Comparison of ENCODE assay signal across 27 cellular contexts in genomic region chr19:49773663-49774305, GRCh38. TPM values are rescaled to one million over a fixed set of nuclear protein-coding genes. Genes with fewer than 3 reads are reported as not detected.
DNase-seq lines count a peak whose midpoint lies in the region; ATAC-seq and TF ChIP-seq lines count a peak whose summit lies in the region.
"Had no signal": no experiment of that assay in that cellular context is flagged by ENCODE, and none has a peak within 500 bp of the region (broad histone marks: within the 10 kb centered on the region; RNA-seq: fewer than 3 reads in every experiment).

No MANE protein-coding gene starts in this region.

- intact Hi-C loops in body of pancreas (cut with DNase I) = no loop called here

- H3K9me3 Mint-ChIP-seq in H9 = no peaks in the 10 kb centered on the region
- H3K9me3 Mint-ChIP-seq: activated naive CD4-positive, alpha-beta T cell treated with anti-CD3 and anti-CD28 coated beads for 36 hours; activated T-cell treated with anti-CD3 and anti-CD28 coated beads, Interleukin-2, amount 50 U/mL, for 4 hours had no signal

- no peak overlapping the region for H2BK5ac ChIP-seq in H9 (ENCODE audit: insufficient read length, low read length)

- H2AK5ac ChIP-seq in H9 (ENCODE audit: insufficient read length, low read length) = no peak overlapping the region

- H3K27ac ChIP-seq in H9 (ENCODE audit: insufficient read length, low read depth, low read length) (no peak overlapping the region), RWPE1 (peak overlapping the region; percentile 75), fibroblast of lung (ENCODE audit: insufficient read depth, low read length) (peak overlapping the region; percentile 19), neutrophil (peak overlapping the region; percentile 65), body of pancreas (no peak overlapping the region)
- H3K27ac ChIP-seq: ovary, tibial nerve had no signal

- no peak overlapping the region for H3K23ac ChIP-seq in H9 (ENCODE audit: insufficient read length, low read depth, low read length)

- no peak overlapping the region for H3K9ac ChIP-seq in H9 (ENCODE audit: extremely low read depth, insufficient read length, low read length)
- no peak overlapping the region for H3K9ac ChIP-seq in fibroblast of lung (ENCODE audit: insufficient read depth, low read length)

- H3K4me1 ChIP-seq in H9 (ENCODE audit: insufficient read depth, low read length) (no peaks in the 10 kb centered on the region), fibroblast of lung (ENCODE audit: control insufficient read depth, extremely low read depth, insufficient read depth, low read length) (no peaks in the 10 kb centered on the region), neutrophil (ENCODE audit: control insufficient read depth in 1 of 2, insufficient read depth in 1 of 2, low read depth in 1 of 2, low read length in 1 of 2) (peaks cover 38 to 41% of the 10 kb centered on the region in 2 experiments), body of pancreas (peaks cover 1% of the 10 kb centered on the region)

- peaks cover 6% of the 10 kb centered on the region; the same call in 1 of the 2 replicates for H3K79me2 ChIP-seq in H9 (ENCODE audit: insufficient read depth, low read length)
- H3K79me2 ChIP-seq in fibroblast of lung (ENCODE audit: control insufficient read depth, insufficient read depth, low read length) = peaks cover 65% of the 10 kb centered on the region

- H4K8ac ChIP-seq in H9 (replicated peaks; ENCODE audit: insufficient read length, low read depth, low read length) = no peak overlapping the region

- H3K4me3 ChIP-seq in fibroblast of lung (replicated peaks in 1 of 4; ENCODE audit: control extremely low read depth in 1 of 4, insufficient read depth in 1 of 4, low read depth in 3 of 4, low read length in 4 of 4) = no peak overlapping the region
- no peak overlapping the region for H3K4me3 ChIP-seq in neutrophil (ENCODE audit: low read depth in 1 of 2, low read length in 1 of 2)
- no peak overlapping the region for H3K4me3 ChIP-seq in body of pancreas
- H3K4me3 ChIP-seq: ovary, tibial nerve had no signal

- peaks cover 2 to 17% (median 13%) of the 10 kb centered on the region in 3 experiments for H3K36me3 Mint-ChIP-seq in H9 (ENCODE audit: insufficient read depth in 1 of 3, low read depth in 3 of 3)

- DNase-seq in H9 = no peak
- DNase-seq in RWPE1 (ENCODE audit: low spot score) = no peak
- DNase-seq in fibroblast of lung (ENCODE audit: low read depth in 2 of 2) = peak in 1 of 2 donors; percentile 42
- no peak for DNase-seq in NCI-H774 (lab: John Stamatoyannopoulos, UW)
- no peak for DNase-seq in body of pancreas
- DNase-seq: activated CD4-positive, CD25-positive, alpha-beta regulatory T cell; activated naive CD4-positive, alpha-beta T cell treated with anti-CD3 and anti-CD28 coated beads for 36 hours; activated T-cell treated with anti-CD3 and anti-CD28 coated beads, Interleukin-2, amount 50 U/mL, for 4 hours; KBM-7; mesendoderm; MM.1S; NCI-H1417; NCI-H2107; NCI-H446; ovary; stimulated activated CD4-positive, alpha-beta T cell treated with anti-CD3 and anti-CD28 coated beads, Interleukin-12 subunit alpha, Interleukin-12 subunit beta, amount 100 ng/mL, for 4 hours; stimulated activated CD4-positive, alpha-beta T cell treated with anti-CD3 and anti-CD28 coated beads, Interleukin-4, amount 100 ng/mL, for 4 hours; stimulated activated naive CD8-positive, alpha-beta T cell treated with anti-CD3 and anti-CD28 coated beads, Interleukin-15, Interleukin-2, amounts not matched to agents 100 U/mL and 50 U/mL, for 24 hours; T-helper 9 cell had no signal

- peak overlapping the region; percentile 61 to 84 (median 65); a peak in 4 of 7 replicates for H3K27ac Mint-ChIP-seq in H9
- H3K27ac Mint-ChIP-seq: activated naive CD4-positive, alpha-beta T cell treated with anti-CD3 and anti-CD28 coated beads for 36 hours had no signal

- no peak overlapping the region for H3K18ac ChIP-seq in H9 (ENCODE audit: insufficient read length, low read depth, low read length)

- H3K9me3 ChIP-seq in H9 (ENCODE audit: control insufficient read depth, low read depth, low read length) = no peaks in the 10 kb centered on the region
- H3K9me3 ChIP-seq in fibroblast of lung (ENCODE audit: control insufficient read depth, insufficient read depth, low read depth, low read length) = no peaks in the 10 kb centered on the region
- H3K9me3 ChIP-seq in neutrophil = no peaks in the 10 kb centered on the region
- H3K9me3 ChIP-seq in body of pancreas = no peaks in the 10 kb centered on the region
- H3K9me3 ChIP-seq: ovary, tibial nerve had no signal

- H3K79me1 ChIP-seq in H9 (ENCODE audit: insufficient read depth, low read depth, low read length, poor library complexity, severe bottlenecking) = peaks cover 9% of the 10 kb centered on the region

- H3K4ac ChIP-seq in H9 (ENCODE audit: low read depth, low read length) = no peak overlapping the region

- no peak for TF ChIP-seq POLR2A in body of pancreas (IDR thresholded peaks at IDR 0.05)

- H3K27me3 ChIP-seq in H9 (ENCODE audit: insufficient read depth, low read length) (no peaks in the 10 kb centered on the region), fibroblast of lung (ENCODE audit: control insufficient read depth, insufficient read depth, low read length) (no peaks in the 10 kb centered on the region), neutrophil (no peaks in the 10 kb centered on the region), body of pancreas (no peaks in the 10 kb centered on the region)
- H3K27me3 ChIP-seq: ovary, tibial nerve had no signal

- no peaks in the 10 kb centered on the region for H3K27me3 Mint-ChIP-seq in H9 (ENCODE audit: low read depth)

- no CpG with 5 or more reads among the region's 7 CpGs for WGBS in H9 (ENCODE audit: extremely low coverage, insufficient read length, low lambda C conversion rate)
- 75 to 83% methylated on average over 7 of the region's 7 CpGs for WGBS in body of pancreas, 2 donors

- H3K23me2 ChIP-seq in H9 (ENCODE audit: insufficient read length, low read depth, low read length, poor library complexity, severe bottlenecking) = no peaks in the 10 kb centered on the region

- no peak overlapping the region for H4K5ac ChIP-seq in H9 (ENCODE audit: insufficient read length, low read depth, low read length)

- CTCF ChIA-PET in RWPE1 (lab: Yijun Ruan, JAX) = interaction anchor here (0.6 kb wide), 1 partner anchor 554 kb away, joined by 3 read pairs; no protein-coding TSS in a partner anchor

- H3K4me2 ChIP-seq in H9 (ENCODE audit: insufficient read depth, insufficient read length, low read length) (no peak overlapping the region), fibroblast of lung (ENCODE audit: extremely low read depth, insufficient read depth, low read length) (no peak overlapping the region)

- no peak overlapping the region for H3K56ac ChIP-seq in H9 (ENCODE audit: insufficient read length, low read depth, low read length)

- H3K36me3 ChIP-seq in fibroblast of lung (ENCODE audit: control insufficient read depth, insufficient read depth, low read length) (peaks cover 2% of the 10 kb centered on the region), neutrophil (peaks cover 27% of the 10 kb centered on the region), body of pancreas (replicated peaks in 1 of 2; ENCODE audit: insufficient read depth in 1 of 2, low read depth in 2 of 2) (no peaks in the 10 kb centered on the region)
- H3K36me3 ChIP-seq: ovary had no signal

- peak overlapping the region; percentile 26 for H4K91ac ChIP-seq in H9 (ENCODE audit: insufficient read length, low read depth, low read length)

- no peak overlapping the region for H2BK120ac ChIP-seq in H9 (ENCODE audit: low read depth, low read length, poor library complexity, severe bottlenecking)

- H4K20me1 ChIP-seq in H9 (ENCODE audit: control insufficient read depth, insufficient read depth, insufficient read length) (no peaks in the 10 kb centered on the region), fibroblast of lung (ENCODE audit: control insufficient read depth, extremely low read depth, insufficient read depth, low read length) (no peaks in the 10 kb centered on the region)

- H2BK15ac ChIP-seq in H9 (ENCODE audit: low read depth, low read length) = no peak overlapping the region

- no peak overlapping the region for H3K4me3 Mint-ChIP-seq in H9
- H3K4me3 Mint-ChIP-seq: activated naive CD4-positive, alpha-beta T cell treated with anti-CD3 and anti-CD28 coated beads for 36 hours; activated T-cell treated with anti-CD3 and anti-CD28 coated beads, Interleukin-2, amount 50 U/mL, for 4 hours had no signal

- no peak overlapping the region for H3K14ac ChIP-seq in H9 (ENCODE audit: insufficient read depth, low read length)

- peaks cover 3% of the 10 kb centered on the region in 2 experiments; a peak in 2 of 4 replicates for H3K4me1 Mint-ChIP-seq in H9

- no peak for TF ChIP-seq CTCF in H9 (conservative IDR thresholded peaks at IDR 0.05)
- no peak for TF ChIP-seq CTCF in RWPE1 (conservative IDR thresholded peaks at IDR 0.05; ENCODE audit: low read depth)
- TF ChIP-seq CTCF in fibroblast of lung (conservative IDR thresholded peaks at IDR 0.05 in 1 of 2, IDR thresholded peaks at IDR 0.05 in 1 of 2; ENCODE audit: low read depth in 1 of 2, low read length in 2 of 2) = no peak
- no peak for TF ChIP-seq CTCF in neutrophil (IDR thresholded peaks at IDR 0.05)
- TF ChIP-seq CTCF in body of pancreas (IDR thresholded peaks at IDR 0.05) = no peak

- H2AFZ ChIP-seq in H9 (ENCODE audit: low read length) = no peak overlapping the region
- H2AFZ ChIP-seq in fibroblast of lung (ENCODE audit: low read length) = no peak overlapping the region

- H2BK12ac ChIP-seq in H9 (ENCODE audit: insufficient read length, low read depth, low read length) = no peak overlapping the region

- ATAC-seq in HG03432 (IDR thresholded peaks at IDR 0.05; ENCODE audit: unreplicated experiment) (no peak), body of pancreas (no peak), GM18861 (IDR thresholded peaks at IDR 0.05; ENCODE audit: unreplicated experiment) (no peak)
- ATAC-seq: activated T-cell treated with anti-CD3 and anti-CD28 coated beads, Interleukin-2, amount 50 U/mL, for 4 hours; right cardiac atrium; stimulated activated naive CD8-positive, alpha-beta T cell treated with anti-CD3 and anti-CD28 coated beads, Interleukin-15, Interleukin-2, amounts not matched to agents 100 U/mL and 50 U/mL, for 24 hours had no signal

- POLR2A ChIA-PET in RWPE1 (lab: Yijun Ruan, JAX; ENCODE audit: low non-redundant PET) = no interaction called here

- H2BK20ac ChIP-seq in H9 (ENCODE audit: low read depth, low read length, poor library complexity, severe bottlenecking) = no peak overlapping the region

- H3T11ph ChIP-seq in H9 (ENCODE audit: low read length) = no peak overlapping the region

RNA-seq across cellular contexts. Expression of gene AP2A1, which starts 7.0 kb away (rescaled TPM):
- total RNA-seq in H9 (2021) (108 and 109 TPM in 2 replicates), fibroblast of lung (53.4 and 95.0 TPM in 2 replicates), body of pancreas (10 to 100 TPM; 43.5 to 45.9 TPM)
- polyA plus RNA-seq in fibroblast of lung = 64.2 and 75.9 TPM in 2 replicates
- 102 and 127 TPM in 2 replicates for polyA plus RNA-seq in fibroblast of lung (2012)
- polyA minus RNA-seq in fibroblast of lung (ENCODE audit: low replicate concordance) = 174 and 193 TPM in 2 replicates

RNA-seq across cellular contexts. Expression of gene TSKS, which starts 10.7 kb away (rescaled TPM):
- total RNA-seq in H9 (2021) (0.28 and 0.37 TPM in 2 replicates), fibroblast of lung (0.26 TPM in 1 of 2 replicates, not detected in the other), body of pancreas (under 1 TPM in 1 of 2 donors, not detected in 1; 0.52 TPM)
- polyA plus RNA-seq in fibroblast of lung = 0.07 TPM in 1 of 2 replicates, not detected in the other
- polyA plus RNA-seq in fibroblast of lung (2012) = 0.14 TPM in 1 of 2 replicates, not detected in the other
- not detected in 2 replicates for polyA minus RNA-seq in fibroblast of lung (ENCODE audit: low replicate concordance)
- total RNA-seq: dermis microvascular lymphatic vessel endothelial cell, myocyte, OCI-LY7 had no signal

RNA-seq across cellular contexts. Expression of gene FUZ, which starts 39.3 kb away (rescaled TPM):
- total RNA-seq in H9 (2021) (25.1 and 29.7 TPM in 2 replicates), fibroblast of lung (32.9 and 34.3 TPM in 2 replicates), body of pancreas (10 to 100 TPM in 1 of 2 donors, 1 to 10 TPM in 1; 8.9 to 24.1 TPM)
- polyA plus RNA-seq in fibroblast of lung = 8.4 and 11.4 TPM in 2 replicates
- 11.5 and 15.3 TPM in 2 replicates for polyA plus RNA-seq in fibroblast of lung (2012)
- polyA minus RNA-seq in fibroblast of lung (ENCODE audit: low replicate concordance) = 4.0 and 26.6 TPM in 2 replicates

RNA-seq across cellular contexts. Expression of gene MED25, which starts 44.3 kb away (rescaled TPM):
- 76.7 and 77.5 TPM in 2 replicates for total RNA-seq in H9 (2021)
- total RNA-seq in fibroblast of lung = 10.0 and 11.2 TPM in 2 replicates
- 20.2 and 28.6 TPM in 2 replicates for polyA plus RNA-seq in fibroblast of lung
- 24.2 and 29.5 TPM in 2 replicates for polyA plus RNA-seq in fibroblast of lung (2012)
- polyA minus RNA-seq in fibroblast of lung (ENCODE audit: low replicate concordance) = 127 and 156 TPM in 2 replicates
- 10 to 100 TPM; 15.8 to 16.9 TPM for total RNA-seq in body of pancreas

Comparison
In these comparisons a context has a peak if more than half of its experiments do, and no peak if none do; other contexts are left out.
1. H3K27ac ChIP-seq: peak in RWPE1 (single experiment), fibroblast of lung (single experiment) and neutrophil (single experiment); none in H9 (single experiment) and body of pancreas (0 of 4).